ENCODE assay signal across 26 cellular contexts in the genomic region with DNA sequence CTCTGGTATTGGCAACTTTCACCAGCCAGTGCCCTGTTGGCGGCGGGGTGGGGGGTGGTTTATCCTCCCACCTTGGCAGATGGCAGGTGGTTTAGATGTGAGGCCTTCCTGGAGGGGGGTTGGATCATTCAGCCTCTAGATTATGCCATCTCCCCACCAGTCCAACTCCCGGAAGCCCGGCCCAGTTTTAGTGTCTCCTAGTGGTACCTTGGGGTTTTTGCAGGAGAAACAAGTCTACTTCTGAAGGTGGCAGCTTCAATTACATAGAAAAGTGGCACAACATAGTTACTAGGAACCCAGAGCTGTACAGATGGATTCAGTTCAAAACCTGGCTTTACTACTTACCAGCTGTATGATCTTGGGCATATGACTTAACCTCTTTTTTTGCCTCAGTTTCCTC. TPM values are rescaled to one million over a fixed set of nuclear protein-coding genes. Genes with fewer than 3 reads are reported as not detected.
"Had no signal": no experiment of that assay in that cellular context is flagged by ENCODE, and none has a peak within 500 bp of the region (broad histone marks: within the 10 kb centered on the region; RNA-seq: fewer than 3 reads in every experiment).

No MANE protein-coding gene starts in this region.

- H3K36me3 Mint-ChIP-seq: activated naive CD4-positive, alpha-beta T cell treated with anti-CD3 and anti-CD28 coated beads, Interleukin-2, amount 10 ng/mL, durations not matched to agents 7 days and 5 days; mesothelial cell of epicardium; naive thymus-derived CD4-positive, alpha-beta T cell had no signal

- ATAC-seq: esophagus mucosa; heart left ventricle; naive thymus-derived CD4-positive, alpha-beta T cell had no signal

- H3K4me2 ChIP-seq: smooth muscle cell had no signal

- H3K36me3 ChIP-seq: heart left ventricle, right atrium auricular region, suprapubic skin, tibial artery had no signal

- H3K27ac ChIP-seq: heart left ventricle, right atrium auricular region, suprapubic skin, tibial artery, VCaP had no signal

- H3K27me3 ChIP-seq: heart left ventricle, right atrium auricular region, suprapubic skin, tibial artery had no signal

- H3K4me1 Mint-ChIP-seq: activated CD4-positive, alpha-beta memory T cell treated with anti-CD3 and anti-CD28 coated beads, Interleukin-2, amount 10 ng/mL, durations not matched to agents 7 days and 5 days; activated CD4-positive, alpha-beta T cell treated with anti-CD3 and anti-CD28 coated beads, Interleukin-2, amount 10 ng/mL, durations not matched to agents 7 days and 5 days; activated naive CD4-positive, alpha-beta T cell treated with anti-CD3 and anti-CD28 coated beads, Interleukin-2, amount 10 ng/mL, durations not matched to agents 7 days and 5 days; naive thymus-derived CD4-positive, alpha-beta T cell had no signal

- H3K4me3 Mint-ChIP-seq: activated CD4-positive, alpha-beta memory T cell treated with anti-CD3 and anti-CD28 coated beads, Interleukin-2, amount 10 ng/mL, durations not matched to agents 7 days and 5 days; activated CD4-positive, alpha-beta T cell treated with anti-CD3 and anti-CD28 coated beads, Interleukin-2, amount 10 ng/mL, durations not matched to agents 7 days and 5 days; activated naive CD4-positive, alpha-beta T cell treated with anti-CD3 and anti-CD28 coated beads, Interleukin-2, amount 10 ng/mL, durations not matched to agents 7 days and 5 days; activated T-cell treated with anti-CD3 and anti-CD28 coated beads, Interleukin-2, amount 50 U/mL, for 24 hours; mesothelial cell of epicardium; naive thymus-derived CD4-positive, alpha-beta T cell had no signal

- H3K4me3 ChIP-seq: heart left ventricle, right atrium auricular region, smooth muscle cell, suprapubic skin, tibial artery had no signal

- H3K27ac Mint-ChIP-seq: activated CD4-positive, alpha-beta memory T cell treated with anti-CD3 and anti-CD28 coated beads, Interleukin-2, amount 10 ng/mL, durations not matched to agents 7 days and 5 days; activated CD4-positive, alpha-beta T cell treated with anti-CD3 and anti-CD28 coated beads, Interleukin-2, amount 10 ng/mL, durations not matched to agents 7 days and 5 days; activated naive CD4-positive, alpha-beta T cell treated with anti-CD3 and anti-CD28 coated beads, Interleukin-2, amount 10 ng/mL, durations not matched to agents 7 days and 5 days; activated T-cell treated with anti-CD3 and anti-CD28 coated beads, Interleukin-2, amount 50 U/mL, for 24 hours; mesothelial cell of epicardium; naive thymus-derived CD4-positive, alpha-beta T cell had no signal

- FAIRE-seq: TTC549 had no signal

- H3K4me1 ChIP-seq: heart left ventricle, right atrium auricular region, tibial artery had no signal

- H3K9me3 ChIP-seq: heart left ventricle, right atrium auricular region, suprapubic skin, tibial artery had no signal

- H3K27me3 Mint-ChIP-seq: activated naive CD4-positive, alpha-beta T cell treated with anti-CD3 and anti-CD28 coated beads, Interleukin-2, amount 10 ng/mL, durations not matched to agents 7 days and 5 days had no signal

- H3K9me3 Mint-ChIP-seq: activated CD4-positive, alpha-beta memory T cell treated with anti-CD3 and anti-CD28 coated beads, Interleukin-2, amount 10 ng/mL, durations not matched to agents 7 days and 5 days; activated naive CD4-positive, alpha-beta T cell treated with anti-CD3 and anti-CD28 coated beads, Interleukin-2, amount 10 ng/mL, durations not matched to agents 7 days and 5 days; activated T-cell treated with anti-CD3 and anti-CD28 coated beads, Interleukin-2, amount 50 U/mL, for 24 hours; mesothelial cell of epicardium had no signal

- DNase-seq: activated CD4-positive, alpha-beta memory T cell treated with anti-CD3 and anti-CD28 coated beads, Interleukin-2, amount 10 ng/mL, durations not matched to agents 7 days and 5 days; activated CD4-positive, alpha-beta T cell treated with anti-CD3 and anti-CD28 coated beads for 1 hour; activated CD4-positive, alpha-beta T cell treated with anti-CD3 and anti-CD28 coated beads, Interleukin-2, amount 10 ng/mL, durations not matched to agents 7 days and 5 days; activated CD8-positive, alpha-beta memory T cell treated with anti-CD3 and anti-CD28 coated beads, Interleukin-2, amount 50 U/mL, for 48 hours; activated gamma-delta T cell; activated naive CD4-positive, alpha-beta T cell treated with anti-CD3 and anti-CD28 coated beads, Interleukin-2, amount 10 ng/mL, durations not matched to agents 7 days and 5 days; activated T-cell treated with anti-CD3 and anti-CD28 coated beads, Interleukin-2, amount 50 U/mL, for 24 hours; amygdala; central memory CD4-positive, alpha-beta T cell; foreskin fibroblast; heart left ventricle; hypothalamus; naive thymus-derived CD4-positive, alpha-beta T cell; nucleus accumbens; stimulated activated CD4-positive, alpha-beta T cell treated with anti-CD3 and anti-CD28 coated beads, Interleukin-1b, Interleukin-23, amount 100 ng/mL, for 48 hours; stimulated activated naive CD4-positive, alpha-beta T cell; T-helper 9 cell; tibial artery had no signal

RNA-seq across cellular contexts. Expression of a gene that starts 11.3 kb away (rescaled TPM):
- total RNA-seq: activated CD4-positive, alpha-beta memory T cell treated with anti-CD3 and anti-CD28 coated beads, Interleukin-2, amount 10 ng/mL, durations not matched to agents 7 days and 5 days; activated CD4-positive, alpha-beta T cell treated with anti-CD3 and anti-CD28 coated beads, Interleukin-2, amount 10 ng/mL, durations not matched to agents 7 days and 5 days; pulmonary artery endothelial cell had no signal
- polyA plus RNA-seq: naive thymus-derived CD4-positive, alpha-beta T cell had no signal
